ENCODE assay signal across 28 cellular contexts in the genomic region with DNA sequence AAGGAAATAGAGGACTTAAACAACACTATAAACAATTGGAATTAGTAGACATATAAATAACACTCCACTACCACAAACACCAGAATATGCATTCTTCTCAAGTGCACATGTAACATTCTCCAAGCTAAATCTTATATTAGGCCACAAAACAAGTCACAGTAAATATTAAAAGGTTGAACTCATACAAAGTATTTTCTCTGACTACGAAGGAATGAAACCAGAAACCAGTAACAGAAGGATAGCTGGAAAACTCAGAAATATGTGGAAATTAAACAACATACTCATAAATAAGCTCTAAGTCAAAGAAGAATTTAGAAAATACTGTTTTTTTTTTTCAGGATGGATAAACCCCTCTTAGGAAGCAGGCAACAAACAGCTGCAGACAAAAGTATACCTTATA.
"Had no signal": no experiment of that assay in that cellular context is flagged by ENCODE, and none has a peak within 500 bp of the region (broad histone marks: within the 10 kb centered on the region; RNA-seq: fewer than 3 reads in every experiment).

No MANE protein-coding gene starts in this region.

- H3K27ac ChIP-seq: stomach, testis, thoracic aorta, thyroid gland, tibial artery, tibial nerve, transverse colon, upper lobe of left lung, upper lobe of right lung, vagina had no signal

- H3K9me3 ChIP-seq: testis, thyroid gland, upper lobe of right lung, vagina had no signal

- H3K36me3 Mint-ChIP-seq: stimulated activated effector memory CD8-positive, alpha-beta T cell treated with anti-CD3 and anti-CD28 coated beads, Interleukin-12 subunit alpha, Interleukin-12 subunit beta, amount 100 ng/mL, for 72 hours; stimulated activated memory B cell treated with anti-CD40 and anti-IgM and Interleukin-4, amounts not matched to agents 10 μg/mL and 1 μg/mL and 100 μg/mL, for 72 hours; type B pancreatic cell had no signal

- H3K27me3 ChIP-seq: stomach, testis, thyroid gland, tibial artery, tibial nerve, transverse colon, upper lobe of left lung, upper lobe of right lung, uterus, vagina had no signal

- DNase-seq: stimulated activated CD4-positive, alpha-beta T cell treated with anti-CD3 and anti-CD28 coated beads, Interleukin-2, amount 100 ng/mL, for 48 hours; stimulated activated CD4-positive, alpha-beta T cell treated with anti-CD3 and anti-CD28 coated beads, Interleukin-4, amount 100 ng/mL, for 1 hour; stimulated activated CD4-positive, alpha-beta T cell treated with anti-CD3 and anti-CD28 coated beads, Interleukin-4, amount 100 ng/mL, for 24 hours; stimulated activated CD4-positive, alpha-beta T cell treated with anti-CD3 and anti-CD28 coated beads, Interleukin-4, amount 100 ng/mL, for 4 hours; stimulated activated CD8-positive, alpha-beta memory T cell treated with anti-CD3 and anti-CD28 coated beads, Interleukin-4, amount 100 ng/mL, for 48 hours; stimulated activated naive B cell treated with anti-CD40 and anti-IgM and Interleukin-4, amounts not matched to agents 10 μg/mL and 1 μg/mL and 100 μg/mL, for 72 hours; stimulated activated naive CD4-positive, alpha-beta T cell; stimulated activated naive CD4-positive, alpha-beta T cell treated with Interleukin-2 at 50 U/mL for 16 hours; stimulated activated naive CD8-positive, alpha-beta T cell treated with anti-CD3 and anti-CD28 coated beads, Interleukin-15, amount 100 ng/mL, for 72 hours; stimulated activated naive CD8-positive, alpha-beta T cell treated with anti-CD3 and anti-CD28 coated beads, Interleukin-15, Interleukin-2, amounts not matched to agents 100 U/mL and 50 U/mL, for 24 hours; stomach; substantia nigra; testis; thyroid gland; tibial artery; transverse colon; trophoblast cell; upper lobe of left lung; upper lobe of right lung; uterus had no signal

- H3K36me3 ChIP-seq: stomach, thoracic aorta, thyroid gland, tibial artery, tibial nerve, transverse colon, upper lobe of left lung, upper lobe of right lung, uterus, vagina had no signal

- FAIRE-seq: urothelium cell line had no signal

- H3K4me3 ChIP-seq: stomach, testis, thoracic aorta, thyroid gland, tibial artery, tibial nerve, transverse colon, upper lobe of left lung, upper lobe of right lung, uterus, vagina had no signal

- H3K4me1 ChIP-seq: stomach, testis, thyroid gland, tibial artery, tibial nerve, transverse colon, upper lobe of left lung, upper lobe of right lung, uterus, vagina had no signal

- H3K4me1 Mint-ChIP-seq: stimulated activated effector memory CD8-positive, alpha-beta T cell treated with anti-CD3 and anti-CD28 coated beads, Interleukin-12 subunit alpha, Interleukin-12 subunit beta, amount 100 ng/mL, for 72 hours; stimulated activated memory B cell treated with anti-CD40 and anti-IgM and Interleukin-4, amounts not matched to agents 10 μg/mL and 1 μg/mL and 100 μg/mL, for 72 hours; stimulated activated naive B cell treated with anti-CD40 and anti-IgM and Interleukin-4, amounts not matched to agents 10 μg/mL and 1 μg/mL and 100 μg/mL, for 72 hours; stimulated activated naive CD8-positive, alpha-beta T cell treated with anti-CD3 and anti-CD28 coated beads, Interleukin-15, amount 100 ng/mL, for 72 hours had no signal

- H3K4me3 Mint-ChIP-seq: stimulated activated effector memory CD8-positive, alpha-beta T cell treated with anti-CD3 and anti-CD28 coated beads, Interleukin-12 subunit alpha, Interleukin-12 subunit beta, amount 100 ng/mL, for 72 hours; stimulated activated memory B cell treated with anti-CD40 and anti-IgM and Interleukin-4, amounts not matched to agents 10 μg/mL and 1 μg/mL and 100 μg/mL, for 72 hours; stimulated activated naive B cell treated with anti-CD40 and anti-IgM and Interleukin-4, amounts not matched to agents 10 μg/mL and 1 μg/mL and 100 μg/mL, for 72 hours; stimulated activated naive CD8-positive, alpha-beta T cell treated with anti-CD3 and anti-CD28 coated beads, Interleukin-15, amount 100 ng/mL, for 72 hours; stimulated activated naive CD8-positive, alpha-beta T cell treated with anti-CD3 and anti-CD28 coated beads, Interleukin-15, Interleukin-2, amounts not matched to agents 100 ng/mL and 50 ng/mL, for 24 hours; type B pancreatic cell had no signal

- ATAC-seq: stimulated activated effector memory CD8-positive, alpha-beta T cell treated with anti-CD3 and anti-CD28 coated beads, Interleukin-12 subunit alpha, Interleukin-12 subunit beta, amount 100 ng/mL, for 72 hours; stimulated activated memory B cell treated with anti-CD40 and anti-IgM and Interleukin-4, amounts not matched to agents 10 μg/mL and 1 μg/mL and 100 μg/mL, for 72 hours; stimulated activated naive B cell treated with anti-CD40 and anti-IgM and Interleukin-4, amounts not matched to agents 10 μg/mL and 1 μg/mL and 100 μg/mL, for 72 hours; stimulated activated naive CD8-positive, alpha-beta T cell treated with anti-CD3 and anti-CD28 coated beads, Interleukin-15, amount 100 ng/mL, for 72 hours; stimulated activated naive CD8-positive, alpha-beta T cell treated with anti-CD3 and anti-CD28 coated beads, Interleukin-15, Interleukin-2, amounts not matched to agents 100 U/mL and 50 U/mL, for 24 hours; upper lobe of right lung had no signal

- H3K27ac Mint-ChIP-seq: stimulated activated effector memory CD8-positive, alpha-beta T cell treated with anti-CD3 and anti-CD28 coated beads, Interleukin-12 subunit alpha, Interleukin-12 subunit beta, amount 100 ng/mL, for 72 hours; stimulated activated memory B cell treated with anti-CD40 and anti-IgM and Interleukin-4, amounts not matched to agents 10 μg/mL and 1 μg/mL and 100 μg/mL, for 72 hours; stimulated activated naive B cell treated with anti-CD40 and anti-IgM and Interleukin-4, amounts not matched to agents 10 μg/mL and 1 μg/mL and 100 μg/mL, for 72 hours; stimulated activated naive CD8-positive, alpha-beta T cell treated with anti-CD3 and anti-CD28 coated beads, Interleukin-15, amount 100 ng/mL, for 72 hours; stimulated activated naive CD8-positive, alpha-beta T cell treated with anti-CD3 and anti-CD28 coated beads, Interleukin-15, Interleukin-2, amounts not matched to agents 100 ng/mL and 50 ng/mL, for 24 hours; type B pancreatic cell had no signal

- H3K27me3 Mint-ChIP-seq: stimulated activated memory B cell treated with anti-CD40 and anti-IgM and Interleukin-4, amounts not matched to agents 10 μg/mL and 1 μg/mL and 100 μg/mL, for 72 hours; stimulated activated naive B cell treated with anti-CD40 and anti-IgM and Interleukin-4, amounts not matched to agents 10 μg/mL and 1 μg/mL and 100 μg/mL, for 72 hours; stimulated activated naive CD8-positive, alpha-beta T cell treated with anti-CD3 and anti-CD28 coated beads, Interleukin-15, amount 100 ng/mL, for 72 hours; stimulated activated naive CD8-positive, alpha-beta T cell treated with anti-CD3 and anti-CD28 coated beads, Interleukin-15, Interleukin-2, amounts not matched to agents 100 ng/mL and 50 ng/mL, for 24 hours; type B pancreatic cell had no signal
